ENCODE assay signal across 8 cellular contexts in the genomic region with DNA sequence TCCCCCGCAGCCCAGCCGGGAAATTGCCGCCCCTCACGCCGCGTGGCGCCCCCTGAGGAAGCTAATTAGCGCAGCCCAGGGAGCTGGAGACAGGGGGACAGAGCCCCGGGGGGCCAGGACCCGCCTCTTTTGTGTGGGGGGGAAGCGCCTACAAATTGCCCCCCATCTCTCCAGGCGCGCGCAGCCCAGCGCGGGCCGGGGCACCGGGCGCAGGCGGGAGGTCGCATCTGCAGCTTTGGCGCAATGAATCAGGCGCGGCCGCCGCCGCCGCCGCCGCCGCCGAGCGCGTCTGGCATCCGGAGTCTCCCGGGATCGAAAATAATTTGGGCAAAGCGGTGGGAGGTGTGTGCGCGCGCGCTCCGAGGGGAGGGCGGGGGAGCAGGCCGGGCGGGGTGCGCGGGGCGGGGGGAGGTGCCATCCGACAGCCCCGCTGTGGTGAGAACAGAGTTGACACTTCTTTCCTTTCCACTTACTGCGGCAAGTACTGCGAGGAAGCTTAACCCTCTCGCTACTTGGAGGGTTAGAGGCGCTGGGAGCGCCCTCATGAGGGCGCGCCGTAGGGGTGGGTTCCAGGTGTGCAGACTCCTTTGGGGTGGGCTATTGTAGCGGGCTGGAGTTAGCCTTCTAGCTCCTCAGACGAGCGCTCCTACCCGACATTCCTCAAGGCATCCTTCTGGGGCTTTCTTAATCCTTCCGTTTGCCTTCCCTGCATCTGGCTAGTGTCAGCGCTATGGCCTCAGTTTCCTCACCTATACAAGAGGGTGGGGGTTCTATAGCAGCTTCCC.
DNase-seq lines count a peak whose midpoint lies in the region; ATAC-seq and TF ChIP-seq lines count a peak whose summit lies in the region.

No MANE protein-coding gene starts in this region.

- peak overlapping the region; percentile 73 to 85 (median 80) for H3K4me3 Mint-ChIP-seq in CD4-positive, alpha-beta memory T cell
- H3K4me3 Mint-ChIP-seq in H9 (peak overlapping the region; percentile 66 to 77), nephron (peak overlapping the region; percentile 82 to 86 (median 82))

- no peaks in the 10 kb centered on the region for H3K9me3 Mint-ChIP-seq in CD4-positive, alpha-beta memory T cell
- H3K9me3 Mint-ChIP-seq in H9 (no peaks in the 10 kb centered on the region), nephron (no peaks in the 10 kb centered on the region)

- peak overlapping the region; percentile 96 for H2BK120ac ChIP-seq in H9 (ENCODE audit: low read depth, low read length, poor library complexity, severe bottlenecking)

- no peak overlapping the region for H3T11ph ChIP-seq in H9 (ENCODE audit: low read length)

- peaks cover 8 to 32% (median 16%) of the 10 kb centered on the region in 4 donors for H3K4me1 Mint-ChIP-seq in CD4-positive, alpha-beta memory T cell
- H3K4me1 Mint-ChIP-seq in H9 (peaks cover 34 to 37% of the 10 kb centered on the region in 2 experiments), nephron (peaks cover 34% of the 10 kb centered on the region)

- intact Hi-C loops in CD4-positive, alpha-beta memory T cell (cut with micrococcal nuclease) = loop anchor here (2.0 kb wide), 1 partner anchor 36 kb away; no protein-coding TSS in a partner anchor
- intact Hi-C loops in testis (cut with DNase I; ENCODE audit: low total_unique reads) = no loop called here

- TF ChIP-seq CTCF in H9 (conservative IDR thresholded peaks at IDR 0.05) (peak; percentile 49; the same call in 2 of the 3 replicates), fibroblast of lung (conservative IDR thresholded peaks at IDR 0.05 in 1 of 2, IDR thresholded peaks at IDR 0.05 in 1 of 2; ENCODE audit: low read depth in 1 of 2, low read length in 2 of 2) (peak in 1 of 2 donors; percentile 1), nephron (IDR thresholded peaks at IDR 0.05; ENCODE audit: unreplicated experiment in 3 of 3) (peak; percentile 8 to 19 (median 16)), testis (IDR thresholded peaks at IDR 0.05) (no peak)

- H3K4me2 ChIP-seq in H9 (ENCODE audit: insufficient read depth, insufficient read length, low read length) = peak overlapping the region; percentile 68
- H3K4me2 ChIP-seq in fibroblast of lung (ENCODE audit: extremely low read depth, insufficient read depth, low read length) = peak overlapping the region; percentile 78

- H3K27me3 ChIP-seq in CD4-positive, alpha-beta memory T cell (ENCODE audit: insufficient read depth, low read length) = peaks cover 10% of the 10 kb centered on the region
- H3K27me3 ChIP-seq in H9 (ENCODE audit: insufficient read depth, low read length) (no peaks in the 10 kb centered on the region), fibroblast of lung (ENCODE audit: control insufficient read depth, insufficient read depth, low read length) (peaks cover 19% of the 10 kb centered on the region), testis (no peaks in the 10 kb centered on the region)

- POLR2A ChIA-PET in CD4-positive, alpha-beta memory T cell (lab: Charles Lee; ENCODE audit: partially characterized antibody) = interaction anchor here (0.6 to 2.4 kb wide), 8 partner anchors 10 to 1132 kb away, joined by 3 to 11 read pairs (median 6); partner anchors contain the start of gene CXXC5

- H2AK5ac ChIP-seq in H9 (ENCODE audit: insufficient read length, low read length) = no peak overlapping the region

- no peak overlapping the region for H3K4ac ChIP-seq in H9 (ENCODE audit: low read depth, low read length)

- no peak overlapping the region for H4K8ac ChIP-seq in H9 (replicated peaks; ENCODE audit: insufficient read length, low read depth, low read length)

- H3K36me3 ChIP-seq in CD4-positive, alpha-beta memory T cell (ENCODE audit: insufficient read depth, low read length) = no peaks in the 10 kb centered on the region
- H3K36me3 ChIP-seq in fibroblast of lung (ENCODE audit: control insufficient read depth, insufficient read depth, low read length) = no peaks in the 10 kb centered on the region
- no peaks in the 10 kb centered on the region for H3K36me3 ChIP-seq in testis (ENCODE audit: low read depth, missing control alignments)

- no CpG with 5 or more reads among the region's 65 CpGs for WGBS in H9 (ENCODE audit: extremely low coverage, insufficient read length, low lambda C conversion rate)
- WGBS in testis, 2 donors = 1 to 2% methylated on average over 36 to 42 of the region's 65 CpGs

- peak overlapping the region; percentile 74 for H3K14ac ChIP-seq in H9 (ENCODE audit: insufficient read depth, low read length)

- H3K79me2 ChIP-seq in H9 (ENCODE audit: insufficient read depth, low read length) = no peaks in the 10 kb centered on the region
- no peaks in the 10 kb centered on the region for H3K79me2 ChIP-seq in fibroblast of lung (ENCODE audit: control insufficient read depth, insufficient read depth, low read length)

- H3K9me3 ChIP-seq in CD4-positive, alpha-beta memory T cell (ENCODE audit: control insufficient read depth in 1 of 2, low read length in 2 of 2) = no peaks in the 10 kb centered on the region
- no peaks in the 10 kb centered on the region for H3K9me3 ChIP-seq in H9 (ENCODE audit: control insufficient read depth, low read depth, low read length)
- H3K9me3 ChIP-seq in fibroblast of lung (ENCODE audit: control insufficient read depth, insufficient read depth, low read depth, low read length) = no peaks in the 10 kb centered on the region
- no peaks in the 10 kb centered on the region for H3K9me3 ChIP-seq in testis

- H4K91ac ChIP-seq in H9 (ENCODE audit: insufficient read length, low read depth, low read length) = no peak overlapping the region

- H2BK15ac ChIP-seq in H9 (ENCODE audit: low read depth, low read length) = no peak overlapping the region

- peaks cover 7 to 15% of the 10 kb centered on the region in 2 donors for H3K27me3 Mint-ChIP-seq in CD4-positive, alpha-beta memory T cell
- H3K27me3 Mint-ChIP-seq in H9 (ENCODE audit: low read depth) (peaks cover 17% of the 10 kb centered on the region), nephron (ENCODE audit: low read depth) (peaks cover 19% of the 10 kb centered on the region)

- peak; percentile 50 to 74 (median 60) for DNase-seq in CD4-positive, alpha-beta memory T cell
- DNase-seq in H9 = peak; percentile 78
- peak; percentile 33 for DNase-seq in NCI-H82 treated with DMSO at 0.1 percent for 48 hours (lab: John Stamatoyannopoulos, UW; ENCODE audit: unreplicated experiment)
- peak; percentile 69 to 73 for DNase-seq in activated T-cell treated with anti-CD3 and anti-CD28 coated beads, Interleukin-2, amount 50 U/mL, for 48 hours
- DNase-seq in fibroblast of lung (ENCODE audit: low read depth in 2 of 2) = peak in 1 of 2 donors; percentile 49
- no peak for DNase-seq in testis

- CTCF ChIA-PET in CD4-positive, alpha-beta memory T cell (lab: Charles Lee; ENCODE audit: partially characterized antibody) = interaction anchor here (1.3 kb wide), 1 partner anchor 77 kb away, joined by 5 read pairs; no protein-coding TSS in a partner anchor

- no peak overlapping the region for H2BK20ac ChIP-seq in H9 (ENCODE audit: low read depth, low read length, poor library complexity, severe bottlenecking)

- no peak overlapping the region for H2BK12ac ChIP-seq in H9 (ENCODE audit: insufficient read length, low read depth, low read length)

- peak overlapping the region; percentile 65 for H3K18ac ChIP-seq in H9 (ENCODE audit: insufficient read length, low read depth, low read length)

- H2AFZ ChIP-seq in H9 (ENCODE audit: low read length) (no peak overlapping the region), fibroblast of lung (ENCODE audit: low read length) (no peak overlapping the region)

- H3K27ac ChIP-seq in CD4-positive, alpha-beta memory T cell (ENCODE audit: low read depth, low read length) = peak overlapping the region; percentile 32
- H3K27ac ChIP-seq in H9 (ENCODE audit: insufficient read length, low read depth, low read length) (no peak overlapping the region), fibroblast of lung (ENCODE audit: insufficient read depth, low read length) (no peak overlapping the region), testis (no peak overlapping the region)

- H3K4me3 ChIP-seq in CD4-positive, alpha-beta memory T cell (ENCODE audit: low read length in 2 of 2) = peak overlapping the region in 1 of 2 donors; percentile 51
- H3K4me3 ChIP-seq in fibroblast of lung (replicated peaks in 1 of 4; ENCODE audit: control extremely low read depth in 1 of 4, insufficient read depth in 1 of 4, low read depth in 3 of 4, low read length in 4 of 4) (peak overlapping the region; percentile 33 to 53 (median 44)), testis (peak overlapping the region; percentile 46 to 60)

- H3K79me1 ChIP-seq in H9 (ENCODE audit: insufficient read depth, low read depth, low read length, poor library complexity, severe bottlenecking) = no peaks in the 10 kb centered on the region

- no peak overlapping the region for H2BK5ac ChIP-seq in H9 (ENCODE audit: insufficient read length, low read length)

- H3K36me3 Mint-ChIP-seq in CD4-positive, alpha-beta memory T cell = no peaks in the 10 kb centered on the region
- H3K36me3 Mint-ChIP-seq in H9 (ENCODE audit: insufficient read depth in 1 of 3, low read depth in 3 of 3) (no peaks in the 10 kb centered on the region), nephron (ENCODE audit: low read depth) (no peaks in the 10 kb centered on the region)

- no peaks in the 10 kb centered on the region for H4K20me1 ChIP-seq in H9 (ENCODE audit: control insufficient read depth, insufficient read depth, insufficient read length)
- H4K20me1 ChIP-seq in fibroblast of lung (ENCODE audit: control insufficient read depth, extremely low read depth, insufficient read depth, low read length) = no peaks in the 10 kb centered on the region

- H3K9ac ChIP-seq in H9 (ENCODE audit: extremely low read depth, insufficient read length, low read length) (no peak overlapping the region), fibroblast of lung (ENCODE audit: insufficient read depth, low read length) (peak overlapping the region; percentile 65)

- H3K56ac ChIP-seq in H9 (ENCODE audit: insufficient read length, low read depth, low read length) = no peak overlapping the region

- peaks cover 19% of the 10 kb centered on the region for H3K4me1 ChIP-seq in CD4-positive, alpha-beta memory T cell (ENCODE audit: insufficient read depth, low read length)
- H3K4me1 ChIP-seq in H9 (ENCODE audit: insufficient read depth, low read length) (peaks cover 23% of the 10 kb centered on the region; the same call in 1 of the 2 replicates), fibroblast of lung (ENCODE audit: control insufficient read depth, extremely low read depth, insufficient read depth, low read length) (peaks cover 7% of the 10 kb centered on the region), testis (peaks cover 28% of the 10 kb centered on the region)

- no peak overlapping the region for H3K23ac ChIP-seq in H9 (ENCODE audit: insufficient read length, low read depth, low read length)

- H3K23me2 ChIP-seq in H9 (ENCODE audit: insufficient read length, low read depth, low read length, poor library complexity, severe bottlenecking) = peaks cover 7% of the 10 kb centered on the region

- peak overlapping the region; percentile 56 to 95 (median 69) for H3K27ac Mint-ChIP-seq in CD4-positive, alpha-beta memory T cell
- H3K27ac Mint-ChIP-seq in H9 (peak overlapping the region in 2 of 3 experiments; percentile 86 to 92; a peak in 2 of 7 replicates), nephron (peak overlapping the region; percentile 76 to 95 (median 93))

- no peak overlapping the region for H4K5ac ChIP-seq in H9 (ENCODE audit: insufficient read length, low read depth, low read length)

- ATAC-seq in HG03280 (IDR thresholded peaks at IDR 0.05; ENCODE audit: unreplicated experiment) = no peak

- no peak for TF ChIP-seq POLR2A in testis (IDR thresholded peaks at IDR 0.05)

Comparison
In these comparisons a context has a peak if more than half of its experiments do, and no peak if none do; other contexts are left out.
1. CTCF ChIP-seq: peak in H9 (single experiment) and nephron (3 of 3); none in testis (0 of 3).
2. Peak in every context shown above with its lines, with median percentiles within 50 percentile points of each other: H3K27ac Mint-ChIP-seq and H3K4me3 Mint-ChIP-seq.